Comparison of ENCODE assay signal across 4 cellular contexts in the genomic region with DNA sequence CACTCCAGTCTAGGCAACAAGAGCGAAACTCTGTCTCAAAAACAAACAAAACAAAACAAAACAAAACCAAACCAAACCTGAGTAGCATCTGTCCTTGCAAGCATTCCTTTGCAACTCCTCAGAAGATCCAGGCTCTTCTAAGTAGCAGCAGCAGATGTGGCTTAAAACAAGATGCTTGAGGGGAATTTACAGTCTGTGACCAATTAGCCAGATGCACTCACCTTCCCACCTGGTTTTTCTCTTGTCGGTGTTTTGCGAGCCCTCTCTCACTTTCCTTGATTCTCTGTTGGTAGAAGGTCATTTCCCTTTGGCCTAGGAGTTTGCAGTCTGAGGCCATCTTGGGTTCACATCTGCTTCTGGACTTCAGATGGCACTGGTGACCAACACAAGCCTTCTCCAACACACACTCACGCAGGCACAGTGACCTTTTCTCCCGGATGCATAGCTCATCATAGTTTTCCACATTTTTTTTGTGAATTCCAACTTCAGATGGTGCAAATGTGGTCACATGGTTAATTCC.
TF ChIP-seq lines count a peak whose summit lies in the region.

No MANE protein-coding gene starts in this region.

TF ChIP-seq in A549, 52 proteins besides CTCF, POLR2A, EP300 and RAD21:
- TF ChIP-seq, protein P1, sequence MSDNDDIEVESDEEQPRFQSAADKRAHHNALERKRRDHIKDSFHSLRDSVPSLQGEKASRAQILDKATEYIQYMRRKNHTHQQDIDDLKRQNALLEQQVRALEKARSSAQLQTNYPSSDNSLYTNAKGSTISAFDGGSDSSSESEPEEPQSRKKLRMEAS (IDR thresholded peaks at IDR 0.05): no peak
- TF ChIP-seq HEYL (CRISPR knock-in tag; IDR thresholded peaks at IDR 0.05) (no peak), PHF8 (IDR thresholded peaks at IDR 0.05; ENCODE audit: borderline replicate concordance, low read depth) (no peak), NR3C1 (IDR thresholded peaks at IDR 0.05) (no peak), HOXB5 (CRISPR knock-in tag; IDR thresholded peaks at IDR 0.05) (no peak)
- TF ChIP-seq, protein P2, sequence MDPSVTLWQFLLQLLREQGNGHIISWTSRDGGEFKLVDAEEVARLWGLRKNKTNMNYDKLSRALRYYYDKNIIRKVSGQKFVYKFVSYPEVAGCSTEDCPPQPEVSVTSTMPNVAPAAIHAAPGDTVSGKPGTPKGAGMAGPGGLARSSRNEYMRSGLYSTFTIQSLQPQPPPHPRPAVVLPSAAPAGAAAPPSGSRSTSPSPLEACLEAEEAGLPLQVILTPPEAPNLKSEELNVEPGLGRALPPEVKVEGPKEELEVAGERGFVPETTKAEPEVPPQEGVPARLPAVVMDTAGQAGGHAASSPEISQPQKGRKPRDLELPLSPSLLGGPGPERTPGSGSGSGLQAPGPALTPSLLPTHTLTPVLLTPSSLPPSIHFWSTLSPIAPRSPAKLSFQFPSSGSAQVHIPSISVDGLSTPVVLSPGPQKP (IDR thresholded peaks at IDR 0.05; ENCODE audit: low read depth, low read length): no peak

TF ChIP-seq in IMR-90, 13 proteins besides CTCF, POLR2A, EP300 and RAD21:
- TF ChIP-seq, protein P3, sequence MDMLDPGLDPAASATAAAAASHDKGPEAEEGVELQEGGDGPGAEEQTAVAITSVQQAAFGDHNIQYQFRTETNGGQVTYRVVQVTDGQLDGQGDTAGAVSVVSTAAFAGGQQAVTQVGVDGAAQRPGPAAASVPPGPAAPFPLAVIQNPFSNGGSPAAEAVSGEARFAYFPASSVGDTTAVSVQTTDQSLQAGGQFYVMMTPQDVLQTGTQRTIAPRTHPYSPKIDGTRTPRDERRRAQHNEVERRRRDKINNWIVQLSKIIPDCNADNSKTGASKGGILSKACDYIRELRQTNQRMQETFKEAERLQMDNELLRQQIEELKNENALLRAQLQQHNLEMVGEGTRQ (IDR thresholded peaks at IDR 0.05; ENCODE audit: low read depth, low read length): no peak
- TF ChIP-seq FOS (IDR thresholded peaks at IDR 0.05; ENCODE audit: low read depth, low read length) (no peak), NFE2L2 (IDR thresholded peaks at IDR 0.05; ENCODE audit: low read depth, low read length) (no peak), BHLHE40 (IDR thresholded peaks at IDR 0.05; ENCODE audit: low read depth, low read length) (no peak), SMC3 (IDR thresholded peaks at IDR 0.05; ENCODE audit: low read depth, low read length) (no peak), MAZ (IDR thresholded peaks at IDR 0.05; ENCODE audit: borderline replicate concordance, low read depth, low read length) (no peak), CEBPB (IDR thresholded peaks at IDR 0.05; ENCODE audit: low read depth, low read length) (no peak), CHD1 (IDR thresholded peaks at IDR 0.05; ENCODE audit: low read depth, low read length) (no peak), RFX5 (IDR thresholded peaks at IDR 0.05; ENCODE audit: low read depth, low read length) (no peak), MAFK (IDR thresholded peaks at IDR 0.05; ENCODE audit: low read depth, low read length) (no peak), RCOR1 (IDR thresholded peaks at IDR 0.05; ENCODE audit: insufficient replicate concordance, low read length) (no peak)
- TF ChIP-seq, protein P2 (IDR thresholded peaks at IDR 0.05; ENCODE audit: borderline replicate concordance, low read depth, low read length): no peak

TF ChIP-seq in H1, 55 proteins besides CTCF, POLR2A, EP300 and RAD21:
- no peak for TF ChIP-seq GTF2F1 (IDR thresholded peaks at IDR 0.05; ENCODE audit: borderline replicate concordance, low read depth, low read length)
- TF ChIP-seq, protein P4, sequence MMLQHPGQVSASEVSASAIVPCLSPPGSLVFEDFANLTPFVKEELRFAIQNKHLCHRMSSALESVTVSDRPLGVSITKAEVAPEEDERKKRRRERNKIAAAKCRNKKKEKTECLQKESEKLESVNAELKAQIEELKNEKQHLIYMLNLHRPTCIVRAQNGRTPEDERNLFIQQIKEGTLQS (IDR thresholded peaks at IDR 0.05; ENCODE audit: insufficient read depth, low read depth, low read length): no peak
- TF ChIP-seq, protein P1 (IDR thresholded peaks at IDR 0.05): no peak
- TF ChIP-seq SP1 (IDR thresholded peaks at IDR 0.05; ENCODE audit: low read depth, low read length): no peak

TF ChIP-seq in HepG2, 621 proteins besides CTCF, POLR2A, EP300 and RAD21:
- TF ChIP-seq ZNF354B (CRISPR knock-in tag; IDR thresholded peaks at IDR 0.05): no peak
- TF ChIP-seq STAG1 (CRISPR knock-in tag; IDR thresholded peaks at IDR 0.05): peak; percentile 23
- no peak for TF ChIP-seq CHCHD3 (CRISPR knock-in tag; IDR thresholded peaks at IDR 0.05)
TF ChIP-seq in HepG2: peak in this region for 1.
